Comparison of ENCODE assay signal across 8 cellular contexts in genomic region chr3:15796771-15797599, GRCh38. TPM values are rescaled to one million over a fixed set of nuclear protein-coding genes. Genes with fewer than 3 reads are reported as not detected.
DNase-seq lines count a peak whose midpoint lies in the region; ATAC-seq and TF ChIP-seq lines count a peak whose summit lies in the region.

No MANE protein-coding gene starts in this region.

- peak overlapping the region; percentile 82 for H3K4me3 Mint-ChIP-seq in activated naive CD8-positive, alpha-beta T cell

- POLR2A ChIA-PET in GM10248 (lab: Yijun Ruan, JAX) = interaction anchor here (0.5 to 1.5 kb wide), 5 partner anchors 9 to 1132 kb away, joined by 3 to 9 read pairs (median 4); no protein-coding TSS in a partner anchor

- CTCF ChIA-PET in GM10248 (lab: Yijun Ruan, JAX) = interaction anchor here (0.9 to 1.8 kb wide), 7 partner anchors 9 to 166 kb away, joined by 3 to 12 read pairs (median 4); no protein-coding TSS in a partner anchor

- peak; percentile 82 for DNase-seq in M059J (ENCODE audit: low read depth)
- DNase-seq in foreskin melanocyte = peak; percentile 92
- peak; percentile 25 for DNase-seq in occipital lobe (lab: John Stamatoyannopoulos, UW)
- DNase-seq in stimulated activated CD4-positive, alpha-beta T cell treated with anti-CD3 and anti-CD28 coated beads, Interleukin-2, amount 100 ng/mL, for 48 hours = no peak
- no peak for DNase-seq in mucosa of gallbladder (ENCODE audit: low spot score)
- no peak for DNase-seq in GM10248 (ENCODE audit: extremely low spot score)

- H3K27me3 Mint-ChIP-seq in activated naive CD8-positive, alpha-beta T cell = no peaks in the 10 kb centered on the region

- TF ChIP-seq CTCF in GM10248 (IDR thresholded peaks at IDR 0.05; ENCODE audit: control extremely low read depth, extremely low read depth, low read depth, missing control alignments) = no peak

- ATAC-seq in GM18498 (IDR thresholded peaks at IDR 0.05; ENCODE audit: unreplicated experiment) = peak; percentile 34

- peaks cover 16% of the 10 kb centered on the region for H3K36me3 Mint-ChIP-seq in activated naive CD8-positive, alpha-beta T cell

- peak overlapping the region; percentile 93 for H3K27ac Mint-ChIP-seq in activated naive CD8-positive, alpha-beta T cell

- H3K9me3 Mint-ChIP-seq in activated naive CD8-positive, alpha-beta T cell (ENCODE audit: low read depth) = peaks cover 3% of the 10 kb centered on the region

- peaks cover 79% of the 10 kb centered on the region for H3K4me1 Mint-ChIP-seq in activated naive CD8-positive, alpha-beta T cell (ENCODE audit: low read depth)

RNA-seq across cellular contexts. Expression of gene ANKRD28, which starts 0.8 kb away (rescaled TPM):
- total RNA-seq in M059J (2014; rRNA removed; shearing (Covaris generic)) = 32.2 and 41.9 TPM in 2 replicates
- 105 TPM for total RNA-seq in occipital lobe
- total RNA-seq in mucosa of gallbladder = 36.6 TPM

Comparison
In these comparisons a context has a peak if more than half of its experiments do, and no peak if none do; other contexts are left out.
1. DNase-seq: peak in M059J (single experiment), foreskin melanocyte (single experiment) and occipital lobe (single experiment); none in stimulated activated CD4-positive, alpha-beta T cell treated with anti-CD3 and anti-CD28 coated beads, Interleukin-2, amount 100 ng/mL, for 48 hours (0 of 2), mucosa of gallbladder (single experiment) and GM10248 (single experiment).